Comparison of ENCODE assay signal across 8 cellular contexts in genomic region chr5:126422994-126423788, GRCh38. TPM values are rescaled to one million over a fixed set of nuclear protein-coding genes. Genes with fewer than 3 reads are reported as not detected.
DNase-seq lines count a peak whose midpoint lies in the region; ATAC-seq and TF ChIP-seq lines count a peak whose summit lies in the region.

A gene with protein sequence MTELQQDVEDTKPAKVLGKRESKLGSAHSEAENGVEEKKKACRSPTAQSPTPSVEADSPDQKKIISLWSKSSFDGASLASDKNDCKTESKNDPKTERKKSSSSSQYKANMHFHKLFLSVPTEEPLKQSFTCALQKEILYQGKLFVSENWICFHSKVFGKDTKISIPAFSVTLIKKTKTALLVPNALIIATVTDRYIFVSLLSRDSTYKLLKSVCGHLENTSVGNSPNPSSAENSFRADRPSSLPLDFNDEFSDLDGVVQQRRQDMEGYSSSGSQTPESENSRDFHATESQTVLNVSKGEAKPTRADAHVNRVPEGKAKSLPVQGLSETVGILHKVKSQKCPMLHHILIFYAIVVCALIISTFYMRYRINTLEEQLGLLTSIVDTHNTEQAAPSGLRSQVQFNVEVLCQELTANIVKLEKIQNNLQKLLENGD (plus strand): TSS chr5:126423409. CDS start chr5:126423607, 198 bp downstream.

- peak; percentile 79 to 86 for DNase-seq in Caco-2
- DNase-seq in SK-MEL-5 (ENCODE audit: low read depth, low spot score): peak; percentile 64
- DNase-seq in activated naive CD4-positive, alpha-beta T cell treated with anti-CD3 and anti-CD28 coated beads, Interleukin-2, amount 50 U/mL, for 72 hours (ENCODE audit: low spot score in 2 of 2): peak; percentile 63 to 72
- DNase-seq in glomerular visceral epithelial cell (ENCODE audit: extremely low spot score): peak; percentile 91
- DNase-seq in occipital lobe (lab: John Stamatoyannopoulos, UW): peak; percentile 66
- DNase-seq in suprapubic skin (ENCODE audit: low spot score in 2 of 2): peak; percentile 90 to 92

- POLR2A ChIA-PET in Caco-2 (lab: Charles Lee): interaction anchor here (0.5 kb wide), 1 partner anchor 25 kb away, joined by 4 read pairs; no protein-coding TSS in a partner anchor

- H3K9ac ChIP-seq in HUES48 (ENCODE audit: low read depth, low read length): peak within 1 kb of the TSS; percentile 78

- peak within 1 kb of the TSS; percentile 84 for H3K4me3 Mint-ChIP-seq in Caco-2 (ENCODE audit: unreplicated experiment)

- TF ChIP-seq CTCF in Caco-2 (IDR thresholded peaks at IDR 0.05; ENCODE audit: insufficient read depth in 1 of 2, low read depth in 1 of 2, low read length in 1 of 2, severe bottlenecking in 1 of 2, unreplicated experiment in 1 of 2) (no peak), suprapubic skin (IDR thresholded peaks at IDR 0.05) (no peak)

- H3K27me3 ChIP-seq in Caco-2 (replicated peaks; ENCODE audit: control insufficient read depth, insufficient read depth, low read length) (no peaks in the 10 kb centered on the region), HUES48 (ENCODE audit: control insufficient read depth, insufficient read depth, low read length) (no peaks in the 10 kb centered on the region), suprapubic skin (no peaks in the 10 kb centered on the region)

- no peaks in the 10 kb centered on the region for H3K9me3 Mint-ChIP-seq in Caco-2 (ENCODE audit: unreplicated experiment)
- peaks cover 0 to 6% of the 10 kb centered on the region in 2 donors for H3K9me3 Mint-ChIP-seq in activated naive CD4-positive, alpha-beta T cell treated with anti-CD3 and anti-CD28 coated beads, Interleukin-2, amount 50 U/mL, for 72 hours

- H3K27me3 Mint-ChIP-seq in Caco-2 (ENCODE audit: insufficient read depth, unreplicated experiment): no peaks in the 10 kb centered on the region

- intact Hi-C loops in Caco-2 (cut with micrococcal nuclease; ENCODE audit: unreplicated experiment): loop anchor here (1.0 to 2.0 kb wide), 4 partner anchors 40 to 70 kb away; no protein-coding TSS in a partner anchor

- no peaks in the 10 kb centered on the region for H3K9me3 ChIP-seq in Caco-2
- no peaks in the 10 kb centered on the region for H3K9me3 ChIP-seq in HUES48 (ENCODE audit: control insufficient read depth, insufficient read depth, low read length)
- no peaks in the 10 kb centered on the region for H3K9me3 ChIP-seq in suprapubic skin

- under 1% methylated on average over 44 of the region's 44 CpGs for WGBS in suprapubic skin

- peak within 1 kb of the TSS; percentile 36 for H3K27ac Mint-ChIP-seq in Caco-2 (ENCODE audit: unreplicated experiment)
- peak within 1 kb of the TSS; percentile 84 to 94 for H3K27ac Mint-ChIP-seq in activated naive CD4-positive, alpha-beta T cell treated with anti-CD3 and anti-CD28 coated beads, Interleukin-2, amount 50 U/mL, for 72 hours

- peak; percentile 39 to 54 for TF ChIP-seq POLR2A in suprapubic skin (IDR thresholded peaks at IDR 0.05)

- BruUV-seq in Caco-2 (replicated peaks; lab: Mats Ljungman, UMichigan): no TSS peak

- H3K4me1 ChIP-seq in Caco-2 (no peaks in the 10 kb centered on the region), HUES48 (ENCODE audit: control insufficient read depth, insufficient read depth, low read length) (peaks cover 14% of the 10 kb centered on the region), suprapubic skin (peaks cover 33% of the 10 kb centered on the region)

- peak within 1 kb of the TSS; percentile 88 for H3K27ac ChIP-seq in HUES48 (ENCODE audit: low read depth, low read length)
- H3K27ac ChIP-seq in suprapubic skin: peak within 1 kb of the TSS; percentile 93

- in situ Hi-C loops in SK-MEL-5 (cut with HindIII; ENCODE audit: low pct_unique_long_range_greater_than_20kb, low sequenced_read_pairs): no loop called here

- H3K36me3 ChIP-seq in Caco-2 (ENCODE audit: control insufficient read depth, insufficient read depth, low read length) (no peaks in the 10 kb centered on the region), HUES48 (ENCODE audit: control insufficient read depth, insufficient read depth, low read length) (no peaks in the 10 kb centered on the region; the same call in 1 of the 2 replicates), suprapubic skin (no peaks in the 10 kb centered on the region)

- CTCF ChIA-PET in Caco-2 (lab: Charles Lee): interaction anchor here (0.6 kb wide), 1 partner anchor 150 kb away, joined by 3 read pairs; no protein-coding TSS in a partner anchor

- H3K4me3 ChIP-seq in Caco-2 (ENCODE audit: low read depth, low read length) (peak within 1 kb of the TSS; percentile 40), HUES48 (ENCODE audit: low read depth, low read length) (peak within 1 kb of the TSS; percentile 86), suprapubic skin (peak within 1 kb of the TSS; percentile 66)

- TF ChIP-seq EP300 in suprapubic skin (IDR thresholded peaks at IDR 0.05): no peak

- no peaks in the 10 kb centered on the region for H3K4me1 Mint-ChIP-seq in Caco-2 (ENCODE audit: low read depth, unreplicated experiment)

- ATAC-seq in GM21381 (IDR thresholded peaks at IDR 0.05; ENCODE audit: unreplicated experiment): peak; percentile 84
- peak; percentile 84 to 92 for ATAC-seq in activated naive CD4-positive, alpha-beta T cell treated with anti-CD3 and anti-CD28 coated beads, Interleukin-2, amount 50 U/mL, for 72 hours

- no peaks in the 10 kb centered on the region for H3K36me3 Mint-ChIP-seq in Caco-2 (ENCODE audit: insufficient read depth, unreplicated experiment)
- H3K36me3 Mint-ChIP-seq in activated naive CD4-positive, alpha-beta T cell treated with anti-CD3 and anti-CD28 coated beads, Interleukin-2, amount 50 U/mL, for 72 hours: peaks cover 0 to 6% of the 10 kb centered on the region in 2 donors

RNA-seq across cellular contexts. Expression of the gene that starts here (rescaled TPM):
- 3.0 TPM in 2 replicates for total RNA-seq in Caco-2 (2022)
- total RNA-seq in SK-MEL-5 (2014; rRNA removed; shearing (Covaris generic)): 3.2 and 6.7 TPM in 2 replicates
- 4.8 and 7.3 TPM in 2 replicates for polyA plus RNA-seq in SK-MEL-5 (2015; cell fraction: cytosol; rRNA removed)
- polyA plus RNA-seq in SK-MEL-5 (2015; cell fraction: nucleus; rRNA removed): 3.0 and 15.2 TPM in 2 replicates
- total RNA-seq in activated naive CD4-positive, alpha-beta T cell treated with anti-CD3 and anti-CD28 coated beads, Interleukin-2, amount 50 U/mL, for 72 hours: 1 to 10 TPM; 9.5 to 9.6 TPM
- total RNA-seq in occipital lobe: 11.2 TPM
- total RNA-seq in suprapubic skin: 10 to 100 TPM; 43.9 to 85.0 (median 52.3) TPM

Comparison
In these comparisons a context has a peak if more than half of its experiments do, and no peak if none do; other contexts are left out.
1. Peak in every context shown above with its lines: DNase-seq, ATAC-seq, H3K4me3 ChIP-seq and H3K27ac ChIP-seq.